In genomic region chr5:35233601-35234000, GRCh38 we compare ENCODE assay signal across 17 cellular contexts.
"Had no signal": no experiment of that assay in that cellular context is flagged by ENCODE, and none has a peak within 500 bp of the region (broad histone marks: within the 10 kb centered on the region; RNA-seq: fewer than 3 reads in every experiment).

No MANE protein-coding gene starts in this region.

- DNase-seq: colonic mucosa; effector CD4-positive, alpha-beta T cell; foreskin melanocyte; head of caudate nucleus; left colon; left ventricle myocardium superior; mesenchymal stem cell; midbrain; psoas muscle; retina; spleen; stimulated activated CD4-positive, alpha-beta T cell treated with anti-CD3 and anti-CD28 coated beads, Interleukin-15, amount 100 ng/mL, for 24 hours; stimulated activated CD4-positive, alpha-beta T cell treated with anti-CD3 and anti-CD28 coated beads, Interleukin-1b, Interleukin-23, amount 100 ng/mL, for 48 hours; stimulated activated CD4-positive, alpha-beta T cell treated with anti-CD3 and anti-CD28 coated beads, Interleukin-4, amount 100 ng/mL, for 24 hours had no signal

- H3K4me1 ChIP-seq: colonic mucosa, psoas muscle had no signal

- H3K27ac ChIP-seq: colonic mucosa, hepatocyte, psoas muscle, spleen, tibial nerve had no signal

- H3K9me3 ChIP-seq: colonic mucosa, spleen, tibial nerve had no signal

- H2AFZ ChIP-seq: hepatocyte had no signal

- H3K36me3 ChIP-seq: colonic mucosa, spleen, tibial nerve had no signal

- H3K4me2 ChIP-seq: hepatocyte had no signal

- H3K27me3 ChIP-seq: colonic mucosa, hepatocyte, tibial nerve had no signal

- H3K4me3 ChIP-seq: colonic mucosa, hepatocyte, lung, psoas muscle, spleen, tibial nerve had no signal
